Comparison of ENCODE assay signal across 8 cellular contexts in genomic region chr1:1013105-1013921, GRCh38. TPM values are rescaled to one million over a fixed set of nuclear protein-coding genes. Genes with fewer than 3 reads are reported as not detected.
A peak's percentile ranks its signal among the peaks of the same experiment; 100 is the strongest.
DNase-seq lines count a peak whose midpoint lies in the region; ATAC-seq and TF ChIP-seq lines count a peak whose summit lies in the region.

Gene ISG15 (plus strand): TSS chr1:1013497. CDS start chr1:1013574, 77 bp downstream.

- peak within 1 kb of the TSS; percentile 90 for H3K4me3 Mint-ChIP-seq in Calu3 (ENCODE audit: low read depth, unreplicated experiment)

- H4K8ac ChIP-seq in neuronal stem cell (ENCODE audit: low read depth, low read length) = peak within 1 kb of the TSS; percentile 72

- H3K23ac ChIP-seq in neuronal stem cell (ENCODE audit: low read depth, low read length, poor library complexity) = peak within 1 kb of the TSS; percentile 67

- peak within 1 kb of the TSS; percentile 80 for H3K9ac ChIP-seq in HUES6 (ENCODE audit: low read length)
- H3K9ac ChIP-seq in neuronal stem cell (ENCODE audit: low read depth, low read length, poor library complexity) = peak within 1 kb of the TSS; percentile 65

- H2BK12ac ChIP-seq in neuronal stem cell (ENCODE audit: low read length) = peak within 1 kb of the TSS; percentile 35

- H3K36me3 Mint-ChIP-seq in Calu3 (ENCODE audit: insufficient read depth, unreplicated experiment) = peaks cover 18% of the 10 kb centered on the region

- DNase-seq in Calu3 (peak; percentile 87), SHP77 treated with DMSO at 0.1 percent for 48 hours (lab: John Stamatoyannopoulos, UW) (peak; percentile 60), foreskin melanocyte (peak; percentile 57), neuronal stem cell (ENCODE audit: low spot score) (no peak)
- peak; percentile 79 for DNase-seq in activated gamma-delta T cell treated with anti-CD3 and anti-CD28 coated beads, Interleukin-2, amount 50 U/mL, for 16 hours (ENCODE audit: low read depth)

- H3K27me3 ChIP-seq in HUES6 (ENCODE audit: control insufficient read depth, insufficient read depth, low read length) (0 out of 2 replicates have a peak, but pooled peaks cover 3% of the 10 kb centered on the region), neuronal stem cell (ENCODE audit: control insufficient read depth in 3 of 3, insufficient read depth in 3 of 3, low read depth in 1 of 3, low read length in 3 of 3) (peaks cover 0 to 5% (median 0%) of the 10 kb centered on the region in 3 experiments)

- intact Hi-C loops in Calu3 (cut with micrococcal nuclease; ENCODE audit: unreplicated experiment) = no loop called here

- peak within 1 kb of the TSS; percentile 90 for H2AK5ac ChIP-seq in neuronal stem cell (ENCODE audit: low read depth, low read length)

- peak within 1 kb of the TSS; percentile 21 for H2BK5ac ChIP-seq in neuronal stem cell (ENCODE audit: low read length)

- peaks cover 20% of the 10 kb centered on the region for H3K4me1 ChIP-seq in HUES6 (ENCODE audit: control insufficient read depth, insufficient read depth, low read length)
- peaks cover 13% of the 10 kb centered on the region in 2 donors for H3K4me1 ChIP-seq in neuronal stem cell (ENCODE audit: control insufficient read depth in 2 of 2, insufficient read depth in 1 of 2, low read depth in 1 of 2, low read length in 2 of 2)

- BruUV-seq in Calu3 (replicated peaks; lab: Mats Ljungman, UMichigan) = no TSS peak

- peak; percentile 78 for ATAC-seq in GM21360 (IDR thresholded peaks at IDR 0.05; ENCODE audit: unreplicated experiment)

- peak within 1 kb of the TSS; percentile 93 for H3K27ac Mint-ChIP-seq in Calu3 (ENCODE audit: unreplicated experiment)

- peak within 1 kb of the TSS; percentile 88 for H2BK120ac ChIP-seq in neuronal stem cell (ENCODE audit: low read depth, low read length)

- peak within 1 kb of the TSS; percentile 96 for H4K91ac ChIP-seq in neuronal stem cell (ENCODE audit: low read depth, low read length, poor library complexity)

- H3K9me3 Mint-ChIP-seq in Calu3 (ENCODE audit: low read depth, unreplicated experiment) = no peaks in the 10 kb centered on the region

- H3K36me3 ChIP-seq in HUES6 (ENCODE audit: control insufficient read depth, insufficient read depth, low read length) (no peaks in the 10 kb centered on the region), neuronal stem cell (replicated peaks in 1 of 2; ENCODE audit: control insufficient read depth in 2 of 2, insufficient read depth in 2 of 2, low read length in 2 of 2) (no peaks in the 10 kb centered on the region)

- no peaks in the 10 kb centered on the region for H3K27me3 Mint-ChIP-seq in Calu3 (ENCODE audit: unreplicated experiment)

- peak within 1 kb of the TSS; percentile 95 for H3K18ac ChIP-seq in neuronal stem cell (ENCODE audit: low read length)

- TF ChIP-seq CTCF in Calu3 (IDR thresholded peaks at IDR 0.05; ENCODE audit: unreplicated experiment) (no peak), subcutaneous adipose tissue (IDR thresholded peaks at IDR 0.05; ENCODE audit: low read depth) (no peak)

- H3K4me3 ChIP-seq in HUES6 (ENCODE audit: low read depth, low read length) = peak within 1 kb of the TSS; percentile 81
- peak within 1 kb of the TSS; percentile 55 to 82 for H3K4me3 ChIP-seq in neuronal stem cell (ENCODE audit: low read length in 2 of 2)

- H2AFZ ChIP-seq in neuronal stem cell (ENCODE audit: low read length) = peak within 1 kb of the TSS; percentile 85

- CTCF ChIA-PET in Calu3 (lab: Charles Lee) = interaction anchor here (0.6 to 1.6 kb wide), 4 partner anchors 17 to 61 kb away, joined by 3 to 5 read pairs (median 4); partner anchors contain the start of gene RNF223

- peak within 1 kb of the TSS; percentile 92 for H2BK15ac ChIP-seq in neuronal stem cell (ENCODE audit: low read length)

- H3K4me2 ChIP-seq in neuronal stem cell (ENCODE audit: insufficient read depth, low read length, poor library complexity, severe bottlenecking) = peak within 1 kb of the TSS; percentile 79

- peaks cover 4% of the 10 kb centered on the region for H3K79me1 ChIP-seq in neuronal stem cell (ENCODE audit: low read depth, low read length)

- WGBS in neuronal stem cell (ENCODE audit: extremely low coverage in 2 of 2, insufficient read length in 2 of 2, insufficient replicate concordance in 1 of 2), 2 donors = no CpG with 5 or more reads among the region's 30 CpGs

- H3K27ac ChIP-seq in HUES6 (ENCODE audit: low read depth, low read length) (peak within 1 kb of the TSS; percentile 56; the same call in 1 of the 2 replicates), neuronal stem cell (replicated peaks; ENCODE audit: low read length) (peak within 1 kb of the TSS; percentile 62)

- H3K14ac ChIP-seq in neuronal stem cell (ENCODE audit: low read length) = peak within 1 kb of the TSS; percentile 91

- no peaks in the 10 kb centered on the region for H3K9me3 ChIP-seq in HUES6 (ENCODE audit: control insufficient read depth, insufficient read depth, low read depth, low read length)
- H3K9me3 ChIP-seq in neuronal stem cell (replicated peaks in 1 of 2; ENCODE audit: control insufficient read depth in 2 of 2, insufficient read depth in 1 of 2, low read depth in 1 of 2, low read length in 2 of 2) = peaks cover 0 to 5% of the 10 kb centered on the region in 2 donors

- H3K4ac ChIP-seq in neuronal stem cell (ENCODE audit: low read length) = peak within 1 kb of the TSS; percentile 32

- peaks cover 15% of the 10 kb centered on the region for H3K4me1 Mint-ChIP-seq in Calu3 (ENCODE audit: low read depth, unreplicated experiment)

RNA-seq across cellular contexts. Expression of gene ISG15, which starts in this region (rescaled TPM):
- total RNA-seq in Calu3 (2022) (165 and 522 TPM in 2 replicates), subcutaneous adipose tissue (10 to 100 TPM; 20.0 to 73.3 (median 33.8) TPM)
- 44.0 TPM for polyA plus RNA-seq in neuronal stem cell (2013, experiment 1 of 2)
- 44.5 TPM for polyA plus RNA-seq in neuronal stem cell (2013, experiment 2 of 2)
